In genomic region chr5:114018178-114018577, GRCh38 we compare ENCODE assay signal across 11 cellular contexts.
A peak's percentile ranks its signal among the peaks of the same experiment; 100 is the strongest.
DNase-seq lines count a peak whose midpoint lies in the region; FAIRE-seq and TF ChIP-seq lines count a peak whose summit lies in the region.
"Had no signal": no experiment of that assay in that cellular context is flagged by ENCODE, and none has a peak within 500 bp of the region (broad histone marks: within the 10 kb centered on the region; RNA-seq: fewer than 3 reads in every experiment).

No MANE protein-coding gene starts in this region.

- H3K36me3 ChIP-seq in H1 (ENCODE audit: control insufficient read depth in 2 of 4, insufficient read depth in 4 of 4, low read length in 3 of 4) (no peaks in the 10 kb centered on the region), transverse colon (no peaks in the 10 kb centered on the region), thyroid gland (no peaks in the 10 kb centered on the region)

- DNase-seq in DMS53 treated with DMSO at 0.1 percent for 48 hours (lab: John Stamatoyannopoulos, UW; ENCODE audit: unreplicated experiment): peak; percentile 13
- DNase-seq in Kasumi-1 (lab: John Stamatoyannopoulos, UW): peak; percentile 19 to 29
- DNase-seq in H1 (ENCODE audit: low read depth in 1 of 2, low spot score in 2 of 2): no peak
- no peak for DNase-seq in osteocyte (ENCODE audit: extremely low spot score, unreplicated experiment)
- DNase-seq in transverse colon: no peak
- DNase-seq in thyroid gland: no peak
- DNase-seq in COLO668 (lab: John Stamatoyannopoulos, UW; ENCODE audit: unreplicated experiment): no peak
- DNase-seq: activated CD4-positive, CD25-positive, alpha-beta regulatory T cell; central memory CD4-positive, alpha-beta T cell; left cardiac atrium; NCI-H2081 had no signal

- H2AK5ac ChIP-seq in H1 (ENCODE audit: low read depth, low read length): no peak overlapping the region

- TF ChIP-seq EP300 in H1 (IDR thresholded peaks at IDR 0.05; ENCODE audit: borderline replicate concordance in 1 of 2, low read depth in 2 of 2, low read length in 2 of 2): no peak
- no peak for TF ChIP-seq EP300 in transverse colon (IDR thresholded peaks at IDR 0.05; ENCODE audit: low read depth)

- no peaks in the 10 kb centered on the region for H3K79me2 ChIP-seq in H1 (ENCODE audit: control insufficient read depth in 1 of 2, insufficient read depth in 2 of 2, low read length in 2 of 2)

- H3K56ac ChIP-seq in H1 (replicated peaks; ENCODE audit: insufficient read length, low read depth, low read length): no peak overlapping the region

- no peaks in the 10 kb centered on the region for H3K27me3 ChIP-seq in H1 (replicated peaks in 1 of 4; ENCODE audit: control insufficient read depth in 3 of 4, extremely low read depth in 1 of 4, insufficient read depth in 3 of 4, low read length in 3 of 4)
- no peaks in the 10 kb centered on the region for H3K27me3 ChIP-seq in transverse colon
- H3K27me3 ChIP-seq in thyroid gland: no peaks in the 10 kb centered on the region

- no peak overlapping the region for H3K14ac ChIP-seq in H1 (ENCODE audit: insufficient read length)

- intact Hi-C loops in transverse colon (cut with DNase I; ENCODE audit: low total_unique reads): no loop called here
- intact Hi-C loops in thyroid gland (cut with DNase I): no loop called here

- no peaks in the 10 kb centered on the region for H4K20me1 ChIP-seq in H1 (replicated peaks in 1 of 2; ENCODE audit: control insufficient read depth in 1 of 2, insufficient read depth in 2 of 2, low read length in 2 of 2)

- H3K36me3 Mint-ChIP-seq in osteocyte (ENCODE audit: unreplicated experiment): no peaks in the 10 kb centered on the region

- H3K27ac Mint-ChIP-seq in osteocyte (ENCODE audit: unreplicated experiment): no peak overlapping the region

- H2BK20ac ChIP-seq in H1 (ENCODE audit: low read length): no peak overlapping the region

- POLR2A ChIA-PET in H1 (lab: Charles Lee; ENCODE audit: partially characterized antibody): interaction anchor here (0.6 kb wide), 1 partner anchor 19 kb away, joined by 3 read pairs; no protein-coding TSS in a partner anchor

- H3K9me3 ChIP-seq in H1 (ENCODE audit: insufficient read depth in 2 of 2, low read depth in 1 of 2, low read length in 1 of 2) (no peaks in the 10 kb centered on the region), transverse colon (no peaks in the 10 kb centered on the region), thyroid gland (no peaks in the 10 kb centered on the region)

- H4K5ac ChIP-seq in H1 (ENCODE audit: insufficient read length, low read depth, low read length): no peak overlapping the region

- H3K4me1 Mint-ChIP-seq in osteocyte (ENCODE audit: unreplicated experiment): no peaks in the 10 kb centered on the region

- H3K23ac ChIP-seq in H1 (ENCODE audit: insufficient read length): no peak overlapping the region

- TF ChIP-seq CTCF in H1 (IDR thresholded peaks at IDR 0.05; ENCODE audit: control extremely low read depth in 1 of 3, insufficient read depth in 1 of 3, low read depth in 1 of 3, low read length in 3 of 3) (peak in 2 of 3 experiments; percentile 49 to 56; a peak in 3 of 4 replicates), osteocyte (IDR thresholded peaks at IDR 0.05) (peak; percentile 52), transverse colon (IDR thresholded peaks at IDR 0.05) (no peak), thyroid gland (IDR thresholded peaks at IDR 0.05) (no peak)

- H3K4me3 Mint-ChIP-seq in osteocyte (ENCODE audit: unreplicated experiment): no peak overlapping the region

- H3K9ac ChIP-seq in H1 (replicated peaks in 1 of 4; ENCODE audit: extremely low read depth in 1 of 4, low read depth in 3 of 4, low read length in 3 of 4): no peak overlapping the region

- H2BK15ac ChIP-seq in H1 (ENCODE audit: low read length): no peak overlapping the region

- H3K23me2 ChIP-seq in H1 (ENCODE audit: low read depth, low read length): no peaks in the 10 kb centered on the region

- peaks cover 29% of the 10 kb centered on the region for H3K27me3 Mint-ChIP-seq in osteocyte (ENCODE audit: unreplicated experiment)

- no peak overlapping the region for H3K18ac ChIP-seq in H1 (ENCODE audit: extremely low read depth, low read length)

- H3K4me1 ChIP-seq in H1 (replicated peaks in 1 of 4; ENCODE audit: control insufficient read depth in 3 of 4, insufficient read depth in 4 of 4, low read length in 3 of 4): no peaks in the 10 kb centered on the region
- H3K4me1 ChIP-seq in transverse colon: no peaks in the 10 kb centered on the region
- no peaks in the 10 kb centered on the region for H3K4me1 ChIP-seq in thyroid gland

- no peak overlapping the region for H3K4me2 ChIP-seq in H1 (ENCODE audit: insufficient read depth in 1 of 2, low read depth in 2 of 2, low read length in 2 of 2)

- 0 out of 2 replicates have a peak overlapping the region, but pooled peaks have one; percentile 52 for H2AFZ ChIP-seq in H1 (ENCODE audit: low read length)

- no peak overlapping the region for H2BK12ac ChIP-seq in H1 (ENCODE audit: low read depth, low read length)

- H2BK5ac ChIP-seq in H1 (ENCODE audit: low read depth, low read length): no peak overlapping the region

- in situ Hi-C loops in transverse colon (cut with MboI; ENCODE audit: low pct_ligation_motif_present in 1 of 4, low pct_unique_long_range_greater_than_20kb in 1 of 4, low sequenced_read_pairs in 3 of 4): no loop called here

- H3K4me3 ChIP-seq in H1 (ENCODE audit: extremely low read depth in 1 of 4, insufficient read depth in 2 of 4, low read depth in 3 of 4, low read length in 4 of 4) (no peak overlapping the region), transverse colon (no peak overlapping the region), thyroid gland (replicated peaks in 1 of 3) (no peak overlapping the region)

- CTCF ChIA-PET in H1 (lab: Charles Lee; ENCODE audit: partially characterized antibody): interaction anchor here (0.5 to 2.5 kb wide), 29 partner anchors 10 to 974 kb away, joined by 3 to 14 read pairs (median 5); partner anchors contain the start of gene KCNN2

- no peak overlapping the region for H3K4ac ChIP-seq in H1 (replicated peaks; ENCODE audit: insufficient read length, low read depth, low read length)

- H4K8ac ChIP-seq in H1 (ENCODE audit: extremely low read depth, insufficient read depth, low read length): no peak overlapping the region

- H3K27ac ChIP-seq in H1 (ENCODE audit: low read depth, low read length) (no peak overlapping the region), transverse colon (no peak overlapping the region), thyroid gland (no peak overlapping the region)

- no peaks in the 10 kb centered on the region for H3K9me3 Mint-ChIP-seq in osteocyte (ENCODE audit: unreplicated experiment)

- H3K79me1 ChIP-seq in H1 (ENCODE audit: low read depth, low read length): no peaks in the 10 kb centered on the region

- peak; percentile 78 to 79 for TF ChIP-seq RAD21 in H1 (IDR thresholded peaks at IDR 0.05 in 1 of 2, conservative IDR thresholded peaks at IDR 0.05 in 1 of 2; ENCODE audit: low read depth in 2 of 2, low read length in 2 of 2)

- no peak overlapping the region for H2BK120ac ChIP-seq in H1 (replicated peaks; ENCODE audit: low read depth, low read length)

- TF ChIP-seq POLR2A in H1 (IDR thresholded peaks at IDR 0.05; ENCODE audit: control extremely low read depth in 1 of 2, low read depth in 2 of 2, low read length in 2 of 2): no peak
- no peak for TF ChIP-seq POLR2A in transverse colon (IDR thresholded peaks at IDR 0.05)
- TF ChIP-seq POLR2A in thyroid gland (IDR thresholded peaks at IDR 0.05): no peak

- 82% methylated on average over 4 of the region's 4 CpGs; no CpG with 5 or more reads in 1 of the 2 experiments for WGBS in H1 (ENCODE audit: extremely low coverage in 1 of 2, insufficient coverage in 1 of 2, insufficient read length in 1 of 2, insufficient replicate concordance in 2 of 2, low coverage in 1 of 2, low lambda C conversion rate in 2 of 2, missing lambda C conversion rate in 1 of 2), 2 experiments
- 72% methylated on average over 4 of the region's 4 CpGs; no CpG with 5 or more reads in 1 of the 2 donors for WGBS in transverse colon (ENCODE audit: low coverage in 1 of 2), 2 donors
- WGBS in thyroid gland, 2 donors: 69 to 75% methylated on average over 4 of the region's 4 CpGs

- H4K91ac ChIP-seq in H1 (replicated peaks; ENCODE audit: insufficient read length, low read length): no peak overlapping the region

- FAIRE-seq in H1 (lab: Jason Lieb, UNC): peak; percentile 63

TF ChIP-seq in H1, 55 proteins besides CTCF, POLR2A, EP300 and RAD21:
- TF ChIP-seq YY1 (IDR thresholded peaks at IDR 0.05; ENCODE audit: low read depth, low read length) (no peak), GTF2F1 (IDR thresholded peaks at IDR 0.05; ENCODE audit: borderline replicate concordance, low read depth, low read length) (no peak), BRCA1 (IDR thresholded peaks at IDR 0.05; ENCODE audit: low read depth, low read length) (no peak), SIX5 (IDR thresholded peaks at IDR 0.05; ENCODE audit: low read depth, low read length) (no peak), EZH2 (IDR thresholded peaks at IDR 0.05; ENCODE audit: low read depth, low read length, severe bottlenecking) (no peak), SP1 (IDR thresholded peaks at IDR 0.05; ENCODE audit: low read depth, low read length) (no peak), SRF (IDR thresholded peaks at IDR 0.05; ENCODE audit: low read depth, low read length) (no peak), TEAD4 (IDR thresholded peaks at IDR 0.05; ENCODE audit: low read depth, low read length) (no peak), NRF1 (IDR thresholded peaks at IDR 0.05; ENCODE audit: low read depth, low read length) (no peak), TCF12 (IDR thresholded peaks at IDR 0.05; ENCODE audit: low read depth, low read length) (no peak), JUN (IDR thresholded peaks at IDR 0.05; ENCODE audit: low read depth, low read length) (no peak), TAF7 (optimal IDR thresholded peaks at IDR 0.05; ENCODE audit: borderline replicate concordance, low read depth, low read length) (no peak), SAP30 (IDR thresholded peaks at IDR 0.05; ENCODE audit: insufficient read depth, insufficient replicate concordance, low read length) (no peak)

Comparison
In these comparisons a context has a peak if more than half of its experiments do, and no peak if none do; other contexts are left out.
1. DNase-seq: peak in DMS53 treated with DMSO at 0.1 percent for 48 hours (single experiment) and Kasumi-1 (2 of 2); none in H1 (0 of 2), osteocyte (single experiment), transverse colon (single experiment), thyroid gland (0 of 2) and COLO668 (single experiment).
2. CTCF ChIP-seq: peak in H1 (2 of 3) and osteocyte (single experiment); none in transverse colon (0 of 5) and thyroid gland (0 of 6).